ENCODE assay signal across 1 cellular context in genomic region chr11:75403983-75404658, GRCh38.
TF ChIP-seq lines count a peak whose summit lies in the region.

No MANE protein-coding gene starts in this region.

TF ChIP-seq in IMR-90, 13 proteins besides CTCF, POLR2A, EP300 and RAD21:
- TF ChIP-seq CEBPB (IDR thresholded peaks at IDR 0.05; ENCODE audit: low read depth, low read length), result no peak
- no peak for TF ChIP-seq FOS (IDR thresholded peaks at IDR 0.05; ENCODE audit: low read depth, low read length)
- no peak for TF ChIP-seq MAFK (IDR thresholded peaks at IDR 0.05; ENCODE audit: low read depth, low read length)
- TF ChIP-seq USF2 (IDR thresholded peaks at IDR 0.05; ENCODE audit: low read depth, low read length), result no peak
- TF ChIP-seq BHLHE40 (IDR thresholded peaks at IDR 0.05; ENCODE audit: low read depth, low read length), result no peak
- no peak for TF ChIP-seq RFX5 (IDR thresholded peaks at IDR 0.05; ENCODE audit: low read depth, low read length)
- TF ChIP-seq CHD1 (IDR thresholded peaks at IDR 0.05; ENCODE audit: low read depth, low read length), result no peak
- no peak for TF ChIP-seq NFE2L2 (IDR thresholded peaks at IDR 0.05; ENCODE audit: low read depth, low read length)
- TF ChIP-seq RCOR1 (IDR thresholded peaks at IDR 0.05; ENCODE audit: insufficient replicate concordance, low read length), result no peak
- no peak for TF ChIP-seq MAZ (IDR thresholded peaks at IDR 0.05; ENCODE audit: borderline replicate concordance, low read depth, low read length)
- TF ChIP-seq MXI1 (IDR thresholded peaks at IDR 0.05; ENCODE audit: borderline replicate concordance, low read depth, low read length), result no peak
- TF ChIP-seq, protein P1, sequence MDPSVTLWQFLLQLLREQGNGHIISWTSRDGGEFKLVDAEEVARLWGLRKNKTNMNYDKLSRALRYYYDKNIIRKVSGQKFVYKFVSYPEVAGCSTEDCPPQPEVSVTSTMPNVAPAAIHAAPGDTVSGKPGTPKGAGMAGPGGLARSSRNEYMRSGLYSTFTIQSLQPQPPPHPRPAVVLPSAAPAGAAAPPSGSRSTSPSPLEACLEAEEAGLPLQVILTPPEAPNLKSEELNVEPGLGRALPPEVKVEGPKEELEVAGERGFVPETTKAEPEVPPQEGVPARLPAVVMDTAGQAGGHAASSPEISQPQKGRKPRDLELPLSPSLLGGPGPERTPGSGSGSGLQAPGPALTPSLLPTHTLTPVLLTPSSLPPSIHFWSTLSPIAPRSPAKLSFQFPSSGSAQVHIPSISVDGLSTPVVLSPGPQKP (IDR thresholded peaks at IDR 0.05; ENCODE audit: borderline replicate concordance, low read depth, low read length), result no peak
- TF ChIP-seq SMC3 (IDR thresholded peaks at IDR 0.05; ENCODE audit: low read depth, low read length), result no peak
